Comparison of ENCODE assay signal across 10 cellular contexts in the genomic region with DNA sequence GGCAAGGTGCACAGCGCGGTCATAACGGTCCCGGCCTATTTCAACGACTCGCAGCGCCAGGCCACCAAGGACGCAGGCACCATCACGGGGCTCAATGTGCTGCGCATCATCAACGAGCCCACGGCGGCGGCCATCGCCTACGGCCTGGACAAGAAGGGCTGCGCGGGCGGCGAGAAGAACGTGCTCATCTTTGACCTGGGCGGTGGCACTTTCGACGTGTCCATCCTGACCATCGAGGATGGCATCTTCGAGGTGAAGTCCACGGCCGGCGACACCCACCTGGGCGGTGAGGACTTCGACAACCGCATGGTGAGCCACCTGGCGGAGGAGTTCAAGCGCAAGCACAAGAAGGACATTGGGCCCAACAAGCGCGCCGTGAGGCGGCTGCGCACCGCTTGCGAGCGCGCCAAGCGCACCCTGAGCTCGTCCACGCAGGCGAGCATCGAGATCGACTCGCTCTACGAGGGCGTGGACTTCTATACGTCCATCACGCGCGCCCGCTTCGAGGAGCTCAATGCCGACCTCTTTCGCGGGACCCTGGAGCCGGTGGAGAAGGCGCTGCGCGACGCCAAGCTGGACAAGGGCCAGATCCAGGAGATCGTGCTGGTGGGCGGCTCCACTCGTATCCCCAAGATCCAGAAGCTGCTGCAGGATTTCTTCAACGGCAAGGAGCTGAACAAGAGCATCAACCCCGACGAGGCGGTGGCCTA. TPM values are rescaled to one million over a fixed set of nuclear protein-coding genes. Genes with fewer than 3 reads are reported as not detected.
DNase-seq lines count a peak whose midpoint lies in the region; ATAC-seq, FAIRE-seq and TF ChIP-seq lines count a peak whose summit lies in the region.
"Had no signal": no experiment of that assay in that cellular context is flagged by ENCODE, and none has a peak within 500 bp of the region (broad histone marks: within the 10 kb centered on the region; RNA-seq: fewer than 3 reads in every experiment).

No MANE protein-coding gene starts in this region.

- peaks cover 31% of the 10 kb centered on the region for H3K27me3 Mint-ChIP-seq in activated CD8-positive, alpha-beta T cell treated with anti-CD3 and anti-CD28 coated beads for 36 hours

- H3K4me2 ChIP-seq in fibroblast of lung (ENCODE audit: extremely low read depth, insufficient read depth, low read length), result peak overlapping the region; percentile 77

- H3K27ac ChIP-seq in fibroblast of lung (ENCODE audit: insufficient read depth, low read length), result no peak overlapping the region
- H3K27ac ChIP-seq in psoas muscle, result peak overlapping the region; percentile 74
- H3K27ac ChIP-seq: SK-N-MC, thyroid gland had no signal

- ATAC-seq in activated CD8-positive, alpha-beta T cell treated with anti-CD3 and anti-CD28 coated beads for 36 hours, result no peak
- ATAC-seq in psoas muscle, result peak in 2 of 4 donors; percentile 7 to 21
- no peak for ATAC-seq in HG02970 (IDR thresholded peaks at IDR 0.05; ENCODE audit: low FRiP score, unreplicated experiment)
- no peak for ATAC-seq in HG02571 (IDR thresholded peaks at IDR 0.05; ENCODE audit: unreplicated experiment)
- ATAC-seq in GM18519 (IDR thresholded peaks at IDR 0.05; ENCODE audit: low FRiP score, unreplicated experiment), result no peak

- POLR2A ChIA-PET in activated CD8-positive, alpha-beta T cell treated with anti-CD3 and anti-CD28 coated beads for 36 hours (lab: Charles Lee), result interaction anchor here (0.8 to 1.7 kb wide), 7 partner anchors 9 to 154 kb away, joined by 3 to 4 read pairs (median 3); a partner anchor contains a TSS

- peaks cover 8% of the 10 kb centered on the region for H3K9me3 ChIP-seq in ES-I3 (ENCODE audit: control insufficient read depth, insufficient read depth, low read length)
- peaks cover 6% of the 10 kb centered on the region for H3K9me3 ChIP-seq in fibroblast of lung (ENCODE audit: control insufficient read depth, insufficient read depth, low read depth, low read length)
- H3K9me3 ChIP-seq in psoas muscle, result no peaks in the 10 kb centered on the region
- H3K9me3 ChIP-seq: thyroid gland had no signal

- intact Hi-C loops in activated CD8-positive, alpha-beta T cell treated with anti-CD3 and anti-CD28 coated beads for 36 hours (cut with micrococcal nuclease), result loop anchor here (5.0 kb wide), 1 partner anchor 34 kb away; no protein-coding TSS in a partner anchor
- intact Hi-C loops in psoas muscle (cut with DNase I), result loop anchor here (2.0 to 5.0 kb wide), 3 partner anchors 35 to 96 kb away; no protein-coding TSS in a partner anchor

- H3K9me3 Mint-ChIP-seq in activated CD8-positive, alpha-beta T cell treated with anti-CD3 and anti-CD28 coated beads for 36 hours, result peaks cover 6% of the 10 kb centered on the region

- no peak for FAIRE-seq in H54 (lab: Jason Lieb, UNC)

- H3K9ac ChIP-seq in ES-I3 (ENCODE audit: low read depth, low read length) (peak overlapping the region; percentile 43; the same call in 1 of the 2 replicates), fibroblast of lung (ENCODE audit: insufficient read depth, low read length) (no peak overlapping the region)

- H3K27ac Mint-ChIP-seq in activated CD8-positive, alpha-beta T cell treated with anti-CD3 and anti-CD28 coated beads for 36 hours, result no peak overlapping the region

- H3K4me1 ChIP-seq in ES-I3 (ENCODE audit: insufficient read depth, low read length), result peaks cover 10% of the 10 kb centered on the region
- H3K4me1 ChIP-seq in fibroblast of lung (ENCODE audit: control insufficient read depth, extremely low read depth, insufficient read depth, low read length), result peaks cover 6% of the 10 kb centered on the region
- peaks cover 16% of the 10 kb centered on the region for H3K4me1 ChIP-seq in psoas muscle

- DNase-seq in activated CD8-positive, alpha-beta T cell treated with anti-CD3 and anti-CD28 coated beads for 36 hours, result peak; percentile 11
- DNase-seq in fibroblast of lung (ENCODE audit: low read depth in 2 of 2), result peak; percentile 4 to 18
- DNase-seq in psoas muscle, result peak in 1 of 2 donors; percentile 69
- DNase-seq in H54 (ENCODE audit: insufficient read length, low spot score), result no peak

- H2AFZ ChIP-seq in fibroblast of lung (ENCODE audit: low read length), result peak overlapping the region; percentile 47

- H4K20me1 ChIP-seq in fibroblast of lung (ENCODE audit: control insufficient read depth, extremely low read depth, insufficient read depth, low read length), result no peaks in the 10 kb centered on the region

- H3K4me3 ChIP-seq in fibroblast of lung (replicated peaks in 1 of 4; ENCODE audit: control extremely low read depth in 1 of 4, insufficient read depth in 1 of 4, low read depth in 3 of 4, low read length in 4 of 4), result peak overlapping the region; percentile 39 to 63 (median 52)
- peak overlapping the region; percentile 81 for H3K4me3 ChIP-seq in psoas muscle
- H3K4me3 ChIP-seq: SK-N-MC had no signal

- 15 to 18% (median 16%) methylated on average over 73 of the region's 73 CpGs for WGBS in psoas muscle, 3 donors

- peaks cover 13% of the 10 kb centered on the region for H3K36me3 Mint-ChIP-seq in activated CD8-positive, alpha-beta T cell treated with anti-CD3 and anti-CD28 coated beads for 36 hours (ENCODE audit: low read depth)

- CTCF ChIA-PET in activated CD8-positive, alpha-beta T cell treated with anti-CD3 and anti-CD28 coated beads for 36 hours (lab: Charles Lee), result interaction anchor here (0.8 to 4.7 kb wide), 4 partner anchors 14 to 102 kb away, joined by 3 to 28 read pairs (median 6); no protein-coding TSS in a partner anchor

- TF ChIP-seq POLR2A in H54 (IDR thresholded peaks at IDR 0.05; ENCODE audit: low read depth, low read length), result no peak

- peaks cover 29% of the 10 kb centered on the region for H3K4me1 Mint-ChIP-seq in activated CD8-positive, alpha-beta T cell treated with anti-CD3 and anti-CD28 coated beads for 36 hours (ENCODE audit: low read depth)

- H3K79me2 ChIP-seq in fibroblast of lung (ENCODE audit: control insufficient read depth, insufficient read depth, low read length), result no peaks in the 10 kb centered on the region

- H3K27me3 ChIP-seq in fibroblast of lung (ENCODE audit: control insufficient read depth, insufficient read depth, low read length) (peaks cover 12% of the 10 kb centered on the region), psoas muscle (ENCODE audit: insufficient read depth in 3 of 3, low read length in 2 of 3) (no peaks in the 10 kb centered on the region)
- H3K27me3 ChIP-seq: thyroid gland had no signal

- no peaks in the 10 kb centered on the region for H3K36me3 ChIP-seq in ES-I3 (ENCODE audit: insufficient read depth, low read length)
- H3K36me3 ChIP-seq in fibroblast of lung (ENCODE audit: control insufficient read depth, insufficient read depth, low read length), result no peaks in the 10 kb centered on the region
- no peaks in the 10 kb centered on the region for H3K36me3 ChIP-seq in psoas muscle (ENCODE audit: insufficient read depth in 1 of 2, low read depth in 1 of 2)
- H3K36me3 ChIP-seq: thyroid gland had no signal

- H3K4me3 Mint-ChIP-seq in activated CD8-positive, alpha-beta T cell treated with anti-CD3 and anti-CD28 coated beads for 36 hours, result peak overlapping the region; percentile 79

- no peak for TF ChIP-seq CTCF in activated CD8-positive, alpha-beta T cell treated with anti-CD3 and anti-CD28 coated beads for 36 hours (IDR thresholded peaks at IDR 0.05)
- no peak for TF ChIP-seq CTCF in fibroblast of lung (conservative IDR thresholded peaks at IDR 0.05 in 1 of 2, IDR thresholded peaks at IDR 0.05 in 1 of 2; ENCODE audit: low read depth in 1 of 2, low read length in 2 of 2)
- TF ChIP-seq CTCF in psoas muscle (IDR thresholded peaks at IDR 0.05), result no peak

RNA-seq across cellular contexts. Expression of a gene that starts 0.9 kb away (rescaled TPM):
- total RNA-seq in activated CD8-positive, alpha-beta T cell treated with anti-CD3 and anti-CD28 coated beads for 36 hours, result 1 to 10 TPM; 2.9 to 3.6 TPM
- total RNA-seq in fibroblast of lung (9.9 and 12.8 TPM in 2 replicates), psoas muscle (10 to 100 TPM; 25.0 to 65.6 (median 54.1) TPM)
- polyA plus RNA-seq in fibroblast of lung (16.5 and 50.0 TPM in 2 replicates), psoas muscle (100 to 1,000 TPM in 1 of 3 donors, 10 to 100 TPM in 1, 1 to 10 TPM in 1; 4.1 to 180 (median 33.8) TPM)
- polyA plus RNA-seq in fibroblast of lung (2012), result 20.5 and 67.2 TPM in 2 replicates
- polyA minus RNA-seq in fibroblast of lung (ENCODE audit: low replicate concordance), result 19.8 and 72.3 TPM in 2 replicates

RNA-seq across cellular contexts. Expression of a gene that starts 8.3 kb away (rescaled TPM):
- total RNA-seq in activated CD8-positive, alpha-beta T cell treated with anti-CD3 and anti-CD28 coated beads for 36 hours, result under 1 TPM in 1 of 2 experiments, not detected in 1; 0.29 TPM
- total RNA-seq in fibroblast of lung, result 1.0 and 1.3 TPM in 2 replicates
- 0.37 and 0.87 TPM in 2 replicates for polyA plus RNA-seq in fibroblast of lung
- polyA plus RNA-seq in fibroblast of lung (2012), result 0.45 and 0.52 TPM in 2 replicates
- polyA minus RNA-seq in fibroblast of lung (ENCODE audit: low replicate concordance), result not detected in 2 replicates
- total RNA-seq in psoas muscle, result under 1 TPM in 3 of 4 donors, not detected in 1; 0.30 to 0.71 (median 0.46) TPM
- polyA plus RNA-seq in psoas muscle, result under 1 TPM in 2 of 3 donors, not detected in 1; 0.16 to 0.86 TPM

RNA-seq across cellular contexts. Expression of a gene that starts 36.8 kb away (rescaled TPM):
- total RNA-seq in activated CD8-positive, alpha-beta T cell treated with anti-CD3 and anti-CD28 coated beads for 36 hours, result 10 to 100 TPM; 64.7 to 67.8 TPM
- total RNA-seq in fibroblast of lung (40.5 and 45.7 TPM in 2 replicates), psoas muscle (10 to 100 TPM; 18.6 to 26.3 (median 22.7) TPM)
- polyA plus RNA-seq in fibroblast of lung (24.4 and 39.1 TPM in 2 replicates), psoas muscle (10 to 100 TPM; 11.0 to 39.2 (median 13.8) TPM)
- 16.7 and 24.6 TPM in 2 replicates for polyA plus RNA-seq in fibroblast of lung (2012)
- polyA minus RNA-seq in fibroblast of lung (ENCODE audit: low replicate concordance), result 0.67 and 2.4 TPM in 2 replicates

RNA-seq across cellular contexts. Expression of a gene that starts 37.8 kb away (rescaled TPM):
- total RNA-seq in activated CD8-positive, alpha-beta T cell treated with anti-CD3 and anti-CD28 coated beads for 36 hours, result 10 to 100 TPM; 58.6 to 58.8 TPM
- total RNA-seq in fibroblast of lung (5.4 and 9.2 TPM in 2 replicates), psoas muscle (10 to 100 TPM; 10.2 to 12.7 (median 11.8) TPM)
- polyA plus RNA-seq in fibroblast of lung (4.9 and 7.2 TPM in 2 replicates), psoas muscle (10 to 100 TPM in 1 of 3 donors, 1 to 10 TPM in 2; 2.7 to 11.2 (median 3.2) TPM)
- polyA plus RNA-seq in fibroblast of lung (2012), result 3.4 and 3.8 TPM in 2 replicates
- 10.3 and 13.2 TPM in 2 replicates for polyA minus RNA-seq in fibroblast of lung (ENCODE audit: low replicate concordance)
